ENCODE assay signal across 12 cellular contexts in the genomic region with DNA sequence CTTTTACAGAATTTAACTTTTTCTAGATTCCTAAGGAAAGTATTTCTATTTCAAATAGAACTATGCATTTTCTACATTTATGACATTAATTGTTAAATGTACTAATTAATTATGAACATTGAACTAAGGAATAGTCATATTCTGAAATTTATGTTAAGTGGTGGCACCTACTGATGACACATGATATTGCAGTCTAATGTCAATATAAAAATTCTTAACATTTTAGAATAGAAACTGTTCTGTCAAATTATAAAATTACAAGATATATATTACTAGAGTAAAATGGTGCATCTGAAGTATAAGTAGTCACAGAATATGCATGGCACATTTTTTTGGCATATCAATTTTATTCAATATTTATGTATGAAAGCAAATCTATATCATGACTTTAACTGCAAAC. TPM values are rescaled to one million over a fixed set of nuclear protein-coding genes. Genes with fewer than 3 reads are reported as not detected.
DNase-seq lines count a peak whose midpoint lies in the region; ATAC-seq and TF ChIP-seq lines count a peak whose summit lies in the region.
"Had no signal": no experiment of that assay in that cellular context is flagged by ENCODE, and none has a peak within 500 bp of the region (broad histone marks: within the 10 kb centered on the region; RNA-seq: fewer than 3 reads in every experiment).

No MANE protein-coding gene starts in this region.

- TF ChIP-seq CTCF in GM12872 (IDR thresholded peaks at IDR 0.05; ENCODE audit: insufficient read depth, low read depth, low read length) (peak; percentile 12; the same call in 1 of the 3 replicates), glutamatergic neuron (IDR thresholded peaks at IDR 0.05; ENCODE audit: partially characterized antibody, unreplicated experiment) (peak; percentile 76)

- no peaks in the 10 kb centered on the region for H3K4me1 Mint-ChIP-seq in glutamatergic neuron (ENCODE audit: low read depth, unreplicated experiment)

- intact Hi-C loops in posterior cingulate gyrus (cut with DNase I): no loop called here

- H3K9me3 Mint-ChIP-seq in glutamatergic neuron (ENCODE audit: unreplicated experiment): no peaks in the 10 kb centered on the region
- H3K9me3 Mint-ChIP-seq: T-helper 1 cell treated with Interleukin-12 subunit alpha and Interleukin-12 subunit beta and Interleukin-4 antibody, amounts not matched to agents 30 μg/mL and 1 μg/mL, for 36 hours had no signal

- no peaks in the 10 kb centered on the region for H3K36me3 Mint-ChIP-seq in glutamatergic neuron (ENCODE audit: unreplicated experiment)

- ATAC-seq in HG03139 (IDR thresholded peaks at IDR 0.05; ENCODE audit: unreplicated experiment) (no peak), HG03571 (IDR thresholded peaks at IDR 0.05; ENCODE audit: unreplicated experiment) (no peak), HG03108 (IDR thresholded peaks at IDR 0.05; ENCODE audit: unreplicated experiment) (no peak)

- in situ Hi-C loops in SK-MEL-5 (cut with HindIII; ENCODE audit: low pct_unique_long_range_greater_than_20kb, low sequenced_read_pairs): no loop called here

- DNase-seq in A172 (ENCODE audit: low spot score): peak; percentile 4
- peak; percentile 4 for DNase-seq in SK-MEL-5 (ENCODE audit: low read depth, low spot score)
- no peak for DNase-seq in glutamatergic neuron
- no peak for DNase-seq in posterior cingulate gyrus
- DNase-seq: effector CD8-positive, alpha-beta T cell; H7; NCI-H2107 had no signal

- no peak overlapping the region for H3K4me3 Mint-ChIP-seq in glutamatergic neuron (ENCODE audit: unreplicated experiment)
- H3K4me3 Mint-ChIP-seq: T-helper 1 cell treated with Interleukin-12 subunit alpha and Interleukin-12 subunit beta and Interleukin-4 antibody, amounts not matched to agents 30 μg/mL and 1 μg/mL, for 36 hours had no signal

- H3K27me3 Mint-ChIP-seq in glutamatergic neuron (ENCODE audit: unreplicated experiment): no peaks in the 10 kb centered on the region

- no peak overlapping the region for H3K27ac Mint-ChIP-seq in glutamatergic neuron (ENCODE audit: unreplicated experiment)
- H3K27ac Mint-ChIP-seq: T-helper 1 cell treated with Interleukin-12 subunit alpha and Interleukin-12 subunit beta and Interleukin-4 antibody, amounts not matched to agents 30 μg/mL and 1 μg/mL, for 36 hours had no signal

RNA-seq across cellular contexts. Expression of a gene that starts 40.2 kb away (rescaled TPM):
- 0.14 and 0.29 TPM in 2 replicates for total RNA-seq in A172 (2014; rRNA removed; shearing (Covaris generic))
- not detected in 2 replicates for total RNA-seq in SK-MEL-5 (2014; rRNA removed; shearing (Covaris generic))
- not detected in 2 replicates for polyA plus RNA-seq in SK-MEL-5 (2015; cell fraction: cytosol; rRNA removed)
- polyA plus RNA-seq in SK-MEL-5 (2015; cell fraction: nucleus; rRNA removed): not detected in 2 replicates
- 1.3 TPM for total RNA-seq in glutamatergic neuron (ENCODE audit: unreplicated experiment)

RNA-seq across cellular contexts. Expression of a gene that starts 51.6 kb away (rescaled TPM):
- 0.05 and 1.9 TPM in 2 replicates for total RNA-seq in A172 (2014; rRNA removed; shearing (Covaris generic))
- total RNA-seq in SK-MEL-5 (2014; rRNA removed; shearing (Covaris generic)): not detected in 2 replicates
- not detected in 2 replicates for polyA plus RNA-seq in SK-MEL-5 (2015; cell fraction: cytosol; rRNA removed)
- polyA plus RNA-seq in SK-MEL-5 (2015; cell fraction: nucleus; rRNA removed): not detected in 2 replicates
- total RNA-seq in glutamatergic neuron (ENCODE audit: unreplicated experiment): not detected
- total RNA-seq: H7 had no signal

Comparison
In these comparisons a context has a peak if more than half of its experiments do, and no peak if none do; other contexts are left out.
1. DNase-seq: peak in A172 (single experiment) and SK-MEL-5 (single experiment); none in glutamatergic neuron (single experiment) and posterior cingulate gyrus (0 of 10).